19 cellular contexts compared by ENCODE assay signal in genomic region chr16:59848314-59848713, GRCh38.
DNase-seq lines count a peak whose midpoint lies in the region; ATAC-seq, FAIRE-seq and TF ChIP-seq lines count a peak whose summit lies in the region.
"Had no signal": no experiment of that assay in that cellular context is flagged by ENCODE, and none has a peak within 500 bp of the region (broad histone marks: within the 10 kb centered on the region; RNA-seq: fewer than 3 reads in every experiment).

No MANE protein-coding gene starts in this region.

- CTCF ChIA-PET in H1 (lab: Charles Lee; ENCODE audit: partially characterized antibody) = interaction anchor here (0.7 kb wide), 2 partner anchors 262 to 438 kb away, joined by 3 read pairs; no protein-coding TSS in a partner anchor

- H2AFZ ChIP-seq in H1 (ENCODE audit: low read length) = 0 out of 2 replicates have a peak overlapping the region, but pooled peaks have one; percentile 21
- H2AFZ ChIP-seq: parathyroid adenoma had no signal

- no peak overlapping the region for H3K56ac ChIP-seq in H1 (replicated peaks; ENCODE audit: insufficient read length, low read depth, low read length)

- no peak overlapping the region for H3K9ac ChIP-seq in H1 (replicated peaks in 1 of 4; ENCODE audit: extremely low read depth in 1 of 4, low read depth in 3 of 4, low read length in 3 of 4)
- H3K9ac ChIP-seq: parathyroid adenoma had no signal

- no peaks in the 10 kb centered on the region for H3K36me3 ChIP-seq in H1 (ENCODE audit: control insufficient read depth in 2 of 4, insufficient read depth in 4 of 4, low read length in 3 of 4)
- H3K36me3 ChIP-seq in upper lobe of right lung = no peaks in the 10 kb centered on the region
- H3K36me3 ChIP-seq: ascending aorta, HAP-1, thoracic aorta had no signal

- H4K8ac ChIP-seq in H1 (ENCODE audit: extremely low read depth, insufficient read depth, low read length) = no peak overlapping the region

- H3K79me1 ChIP-seq in H1 (ENCODE audit: low read depth, low read length) = no peaks in the 10 kb centered on the region

- no peak overlapping the region for H3K18ac ChIP-seq in H1 (ENCODE audit: extremely low read depth, low read length)

- FAIRE-seq in H1 (lab: Jason Lieb, UNC) = no peak

- no peaks in the 10 kb centered on the region for H3K23me2 ChIP-seq in H1 (ENCODE audit: low read depth, low read length)

- no peak overlapping the region for H3K27ac ChIP-seq in H1 (ENCODE audit: low read depth, low read length)
- no peak overlapping the region for H3K27ac ChIP-seq in substantia nigra (ENCODE audit: low read depth, low read length, poor library complexity, severe bottlenecking)
- H3K27ac ChIP-seq in upper lobe of right lung = no peak overlapping the region
- H3K27ac ChIP-seq: ascending aorta, parathyroid adenoma, thoracic aorta had no signal

- no peak overlapping the region for H2BK15ac ChIP-seq in H1 (ENCODE audit: low read length)

- no peaks in the 10 kb centered on the region for H3K9me3 ChIP-seq in H1 (ENCODE audit: insufficient read depth in 2 of 2, low read depth in 1 of 2, low read length in 1 of 2)
- no peaks in the 10 kb centered on the region for H3K9me3 ChIP-seq in upper lobe of right lung
- H3K9me3 ChIP-seq: ascending aorta, HAP-1, thoracic aorta had no signal

- no peak overlapping the region for H4K91ac ChIP-seq in H1 (replicated peaks; ENCODE audit: insufficient read length, low read length)

- no peak overlapping the region for H4K5ac ChIP-seq in H1 (ENCODE audit: insufficient read length, low read depth, low read length)

- no peak overlapping the region for H2BK20ac ChIP-seq in H1 (ENCODE audit: low read length)

- H3K14ac ChIP-seq in H1 (ENCODE audit: insufficient read length) = no peak overlapping the region

- H3K27me3 ChIP-seq in H1 (replicated peaks in 1 of 4; ENCODE audit: control insufficient read depth in 3 of 4, extremely low read depth in 1 of 4, insufficient read depth in 3 of 4, low read length in 3 of 4) (no peaks in the 10 kb centered on the region), upper lobe of right lung (no peaks in the 10 kb centered on the region)
- H3K27me3 ChIP-seq: ascending aorta had no signal

- no peak for TF ChIP-seq RAD21 in H1 (IDR thresholded peaks at IDR 0.05 in 1 of 2, conservative IDR thresholded peaks at IDR 0.05 in 1 of 2; ENCODE audit: low read depth in 2 of 2, low read length in 2 of 2)

- TF ChIP-seq CTCF in H1 (IDR thresholded peaks at IDR 0.05; ENCODE audit: control extremely low read depth in 1 of 3, insufficient read depth in 1 of 3, low read depth in 1 of 3, low read length in 3 of 3) (no peak), upper lobe of right lung (IDR thresholded peaks at IDR 0.05) (no peak)

- H2BK12ac ChIP-seq in H1 (ENCODE audit: low read depth, low read length) = no peak overlapping the region

- DNase-seq in LHCN-M2 (ENCODE audit: low read depth) = peak; percentile 58
- DNase-seq in H1 (ENCODE audit: low read depth in 1 of 2, low spot score in 2 of 2) = no peak
- DNase-seq in left kidney (ENCODE audit: low read depth, low spot score) = peak; percentile 11
- peak in 34 of 49 donors; percentile 1 to 59 (median 18) for DNase-seq in substantia nigra (lab: John Stamatoyannopoulos, UW)
- no peak for DNase-seq in upper lobe of right lung
- no peak for DNase-seq in SHP77 treated with DMSO at 0.1 percent for 48 hours (lab: John Stamatoyannopoulos, UW)
- DNase-seq: activated CD4-positive, CD25-positive, alpha-beta regulatory T cell treated with anti-CD3 and anti-CD28 coated beads, Interleukin-2, amount 50 U/mL, for 72 hours; activated CD8-positive, alpha-beta T cell treated with anti-CD3 and anti-CD28 coated beads, Interleukin-2, amount 10 ng/mL, durations not matched to agents 7 days and 5 days; activated naive CD4-positive, alpha-beta T cell treated with anti-CD3 and anti-CD28 coated beads, Interleukin-2, amount 10 ng/mL, durations not matched to agents 7 days and 5 days; activated T-cell treated with anti-CD3 and anti-CD28 coated beads, Interleukin-2, amount 50 U/mL, for 4 hours; COR-L47; natural killer cell; NCI-H1092 treated with DMSO at 0.1 percent for 48 hours had no signal

- H3K4me3 ChIP-seq in H1 (ENCODE audit: extremely low read depth in 1 of 4, insufficient read depth in 2 of 4, low read depth in 3 of 4, low read length in 4 of 4) = no peak overlapping the region
- H3K4me3 ChIP-seq in upper lobe of right lung = no peak overlapping the region
- H3K4me3 ChIP-seq: ascending aorta, HAP-1, thoracic aorta had no signal

- H3K79me2 ChIP-seq in H1 (ENCODE audit: control insufficient read depth in 1 of 2, insufficient read depth in 2 of 2, low read length in 2 of 2) = no peaks in the 10 kb centered on the region
- H3K79me2 ChIP-seq: parathyroid adenoma had no signal

- H2AK5ac ChIP-seq in H1 (ENCODE audit: low read depth, low read length) = no peak overlapping the region

- H4K20me1 ChIP-seq in H1 (replicated peaks in 1 of 2; ENCODE audit: control insufficient read depth in 1 of 2, insufficient read depth in 2 of 2, low read length in 2 of 2) = no peaks in the 10 kb centered on the region

- TF ChIP-seq EP300 in H1 (IDR thresholded peaks at IDR 0.05; ENCODE audit: borderline replicate concordance in 1 of 2, low read depth in 2 of 2, low read length in 2 of 2) = no peak

- H3K4me2 ChIP-seq in H1 (ENCODE audit: insufficient read depth in 1 of 2, low read depth in 2 of 2, low read length in 2 of 2) = no peak overlapping the region

- H2BK5ac ChIP-seq in H1 (ENCODE audit: low read depth, low read length) = no peak overlapping the region

- no peak overlapping the region for H2BK120ac ChIP-seq in H1 (replicated peaks; ENCODE audit: low read depth, low read length)

- intact Hi-C loops in upper lobe of right lung (cut with DNase I) = no loop called here

- no peak for ATAC-seq in GM18861 (IDR thresholded peaks at IDR 0.05; ENCODE audit: unreplicated experiment)
- ATAC-seq in upper lobe of right lung = no peak
- ATAC-seq: activated CD8-positive, alpha-beta T cell treated with anti-CD3 and anti-CD28 coated beads, Interleukin-2, amount 10 ng/mL, durations not matched to agents 7 days and 5 days; activated T-cell treated with anti-CD3 and anti-CD28 coated beads, Interleukin-2, amount 50 U/mL, for 4 hours; natural killer cell; stimulated activated effector memory CD8-positive, alpha-beta T cell treated with anti-CD3 and anti-CD28 coated beads, Interleukin-12 subunit alpha, Interleukin-12 subunit beta, amount 100 ng/mL, for 72 hours had no signal

- no peak for TF ChIP-seq POLR2A in H1 (IDR thresholded peaks at IDR 0.05; ENCODE audit: control extremely low read depth in 1 of 2, low read depth in 2 of 2, low read length in 2 of 2)

- no peak overlapping the region for H3K23ac ChIP-seq in H1 (ENCODE audit: insufficient read length)

- no peak overlapping the region for H3K4ac ChIP-seq in H1 (replicated peaks; ENCODE audit: insufficient read length, low read depth, low read length)

- POLR2A ChIA-PET in H1 (lab: Charles Lee; ENCODE audit: partially characterized antibody) = no interaction called here

- H3K4me1 ChIP-seq in H1 (replicated peaks in 1 of 4; ENCODE audit: control insufficient read depth in 3 of 4, insufficient read depth in 4 of 4, low read length in 3 of 4) (no peaks in the 10 kb centered on the region), upper lobe of right lung (no peaks in the 10 kb centered on the region)
- H3K4me1 ChIP-seq: ascending aorta, HAP-1, parathyroid adenoma had no signal

TF ChIP-seq in H1, 55 proteins besides CTCF, POLR2A, EP300 and RAD21 (continues in another document):
- TF ChIP-seq HDAC2 (IDR thresholded peaks at IDR 0.05; ENCODE audit: borderline replicate concordance in 1 of 2, low read depth in 2 of 2, low read length in 2 of 2) (no peak), ASH2L (IDR thresholded peaks at IDR 0.05; ENCODE audit: low read length) (no peak)

Comparison
In these comparisons a context has a peak if more than half of its experiments do, and no peak if none do; other contexts are left out.
1. DNase-seq: peak in LHCN-M2 (single experiment), left kidney (single experiment) and substantia nigra (34 of 49); none in H1 (0 of 2), upper lobe of right lung (single experiment) and SHP77 treated with DMSO at 0.1 percent for 48 hours (single experiment).